Comparison of ENCODE assay signal across 23 cellular contexts in the genomic region with DNA sequence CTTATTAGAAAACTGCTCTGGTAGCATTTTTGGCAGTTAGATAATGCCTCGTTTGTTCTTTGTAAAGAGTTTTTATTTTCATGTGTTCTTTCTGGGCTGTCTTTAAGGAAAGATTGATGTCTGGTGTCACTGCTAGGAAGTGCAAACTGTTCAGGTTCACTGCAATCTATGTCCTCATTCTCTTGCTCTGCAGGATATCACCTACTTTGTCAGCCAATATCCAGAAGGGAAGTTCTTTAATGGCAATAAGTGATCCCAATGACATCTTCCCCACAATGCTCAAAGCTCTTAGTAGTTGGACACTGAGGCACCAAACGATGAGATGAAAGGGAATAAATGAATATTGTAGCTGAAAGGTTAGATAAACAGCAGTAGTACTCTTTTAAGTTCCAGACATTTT.
"Had no signal": no experiment of that assay in that cellular context is flagged by ENCODE, and none has a peak within 500 bp of the region (broad histone marks: within the 10 kb centered on the region; RNA-seq: fewer than 3 reads in every experiment).

No MANE protein-coding gene starts in this region.

- H3K27me3 Mint-ChIP-seq: activated CD4-positive, alpha-beta memory T cell treated with anti-CD3 and anti-CD28 coated beads, Interleukin-2, amount 10 ng/mL, durations not matched to agents 7 days and 5 days; activated CD4-positive, alpha-beta T cell treated with anti-CD3 and anti-CD28 coated beads, Interleukin-2, amount 10 ng/mL, durations not matched to agents 7 days and 5 days; activated naive CD8-positive, alpha-beta T cell; activated T-helper 17 cell treated with anti-CD3 and anti-CD28 coated beads, Interleukin-2, amount 50 U/mL, for 72 hours; central memory CD8-positive, alpha-beta T cell; dendritic cell treated with granulocyte-macrophage colony-stimulating factor and Interleukin-4, amounts not matched to agents 40 ng/mL and 50 ng/mL, for 4 days had no signal

- H3K4me3 ChIP-seq: coronary artery, dorsolateral prefrontal cortex had no signal

- H3K27ac ChIP-seq: brain microvascular endothelial cell, coronary artery, dorsolateral prefrontal cortex had no signal

- H3K9me3 Mint-ChIP-seq: endodermal cell had no signal

- H3K27ac Mint-ChIP-seq: activated CD4-positive, alpha-beta memory T cell treated with anti-CD3 and anti-CD28 coated beads, Interleukin-2, amount 10 ng/mL, durations not matched to agents 7 days and 5 days; activated CD4-positive, alpha-beta T cell treated with anti-CD3 and anti-CD28 coated beads, Interleukin-2, amount 10 ng/mL, durations not matched to agents 7 days and 5 days; activated naive CD8-positive, alpha-beta T cell; activated T-helper 17 cell treated with anti-CD3 and anti-CD28 coated beads, Interleukin-2, amount 50 U/mL, for 72 hours; dendritic cell treated with granulocyte-macrophage colony-stimulating factor and Interleukin-4, amounts not matched to agents 40 ng/mL and 50 ng/mL, for 4 days; endodermal cell had no signal

- DNase-seq: activated CD4-positive, alpha-beta memory T cell treated with anti-CD3 and anti-CD28 coated beads, Interleukin-2, amount 10 ng/mL, durations not matched to agents 7 days and 5 days; activated CD4-positive, alpha-beta T cell treated with anti-CD3 and anti-CD28 coated beads for 1 hour; activated CD4-positive, alpha-beta T cell treated with anti-CD3 and anti-CD28 coated beads for 4 hours; activated CD4-positive, alpha-beta T cell treated with anti-CD3 and anti-CD28 coated beads, Interleukin-2, amount 10 ng/mL, durations not matched to agents 7 days and 5 days; activated CD4-positive, alpha-beta T cell treated with anti-CD3 and anti-CD28 coated beads, Interleukin-2, amount 50 U/mL, for 4 hours; activated CD8-positive, alpha-beta memory T cell treated with anti-CD3 and anti-CD28 coated beads for 24 hours; activated effector memory CD4-positive, alpha-beta T cell treated with Interleukin-2 at 50 U/mL for 16 hours; activated gamma-delta T cell treated with Interleukin-2 at 50 U/mL for 16 hours; activated naive CD4-positive, alpha-beta T cell treated with anti-CD3 and anti-CD28 coated beads, Interleukin-2, amount 50 U/mL, for 16 hours; activated naive CD4-positive, alpha-beta T cell treated with Interleukin-2 at 50 U/mL for 16 hours; activated T-cell treated with anti-CD3 and anti-CD28 coated beads, Interleukin-2, amount 50 U/mL, for 4 hours; amniotic stem cell; anterior cingulate cortex; brain microvascular endothelial cell; dorsolateral prefrontal cortex; effector memory CD4-positive, alpha-beta T cell; endodermal cell; T-helper 2 cell had no signal

- H3K4me1 Mint-ChIP-seq: activated CD4-positive, alpha-beta memory T cell treated with anti-CD3 and anti-CD28 coated beads, Interleukin-2, amount 10 ng/mL, durations not matched to agents 7 days and 5 days; activated CD4-positive, alpha-beta T cell treated with anti-CD3 and anti-CD28 coated beads, Interleukin-2, amount 10 ng/mL, durations not matched to agents 7 days and 5 days; activated T-helper 17 cell treated with anti-CD3 and anti-CD28 coated beads, Interleukin-2, amount 50 U/mL, for 72 hours; central memory CD8-positive, alpha-beta T cell; endodermal cell had no signal

- H3K36me3 ChIP-seq: brain microvascular endothelial cell had no signal

- H3K4me3 Mint-ChIP-seq: activated CD4-positive, alpha-beta memory T cell treated with anti-CD3 and anti-CD28 coated beads, Interleukin-2, amount 10 ng/mL, durations not matched to agents 7 days and 5 days; activated CD4-positive, alpha-beta T cell treated with anti-CD3 and anti-CD28 coated beads, Interleukin-2, amount 10 ng/mL, durations not matched to agents 7 days and 5 days; activated naive CD8-positive, alpha-beta T cell; activated T-cell treated with anti-CD3 and anti-CD28 coated beads, Interleukin-2, amount 50 U/mL, for 4 hours; activated T-helper 17 cell treated with anti-CD3 and anti-CD28 coated beads, Interleukin-2, amount 50 U/mL, for 72 hours; central memory CD8-positive, alpha-beta T cell; dendritic cell treated with granulocyte-macrophage colony-stimulating factor and Interleukin-4, amounts not matched to agents 40 ng/mL and 50 ng/mL, for 4 days; endodermal cell had no signal

- H3K27me3 ChIP-seq: brain microvascular endothelial cell had no signal

- H3K36me3 Mint-ChIP-seq: activated naive CD8-positive, alpha-beta T cell had no signal
